In genomic region chr17:70552230-70552981, GRCh38 we compare ENCODE assay signal across 8 cellular contexts.
DNase-seq lines count a peak whose midpoint lies in the region; ATAC-seq, FAIRE-seq and TF ChIP-seq lines count a peak whose summit lies in the region.

No MANE protein-coding gene starts in this region.

- no peaks in the 10 kb centered on the region for H3K36me3 ChIP-seq in DOHH2 (ENCODE audit: control insufficient read depth, low read length)
- no peaks in the 10 kb centered on the region for H3K36me3 ChIP-seq in Karpas-422 (ENCODE audit: insufficient read depth, low read length)
- H3K36me3 ChIP-seq in mucosa of descending colon (ENCODE audit: low read depth) = no peaks in the 10 kb centered on the region

- ATAC-seq in mucosa of descending colon (peak; percentile 67), HG02840 (IDR thresholded peaks at IDR 0.05; ENCODE audit: low FRiP score, unreplicated experiment) (no peak)
- no peak for ATAC-seq in activated CD4-positive, CD25-positive, alpha-beta regulatory T cell treated with anti-CD3 and anti-CD28 coated beads, Interleukin-2, amount 50 U/mL, for 24 hours

- no peaks in the 10 kb centered on the region for H3F3A ChIP-seq in DOHH2 (ENCODE audit: control insufficient read depth, insufficient read depth)

- H2AFZ ChIP-seq in Karpas-422 (ENCODE audit: low read length) = no peak overlapping the region

- intact Hi-C loops in mucosa of descending colon (cut with DNase I, micrococcal nuclease) = no loop called here

- peaks cover 4% of the 10 kb centered on the region; the same call in 1 of the 2 replicates for H3K27me3 ChIP-seq in DOHH2 (ENCODE audit: control insufficient read depth, low read length)
- H3K27me3 ChIP-seq in Karpas-422 (ENCODE audit: low read length) = no peaks in the 10 kb centered on the region

- H3K4me3 ChIP-seq in DOHH2 (ENCODE audit: low read length) = no peak overlapping the region
- H3K4me3 ChIP-seq in Karpas-422 (ENCODE audit: low read length) = no peak overlapping the region
- H3K4me3 ChIP-seq in epithelial cell of esophagus (ENCODE audit: low read length) = no peak overlapping the region
- no peak overlapping the region for H3K4me3 ChIP-seq in mucosa of descending colon

- DNase-seq in Karpas-422 = peak; percentile 82
- DNase-seq in RCC 7860 (ENCODE audit: low spot score) = peak; percentile 32
- peak; percentile 51 for DNase-seq in epithelial cell of esophagus (ENCODE audit: low read depth)
- DNase-seq in mucosa of descending colon = peak in 1 of 3 donors; percentile 14
- no peak for DNase-seq in DMS79 (lab: John Stamatoyannopoulos, UW)

- H3K79me2 ChIP-seq in DOHH2 (ENCODE audit: control insufficient read depth, low read length) = no peaks in the 10 kb centered on the region
- H3K79me2 ChIP-seq in Karpas-422 (ENCODE audit: low read length) = no peaks in the 10 kb centered on the region

- H4K20me1 ChIP-seq in DOHH2 (ENCODE audit: control insufficient read depth, insufficient read depth, low read depth, low read length) (no peaks in the 10 kb centered on the region), Karpas-422 (ENCODE audit: insufficient read depth, low read depth, low read length) (no peaks in the 10 kb centered on the region)

- H3K9me2 ChIP-seq in DOHH2 (replicated peaks; ENCODE audit: control insufficient read depth, low read length) (no peaks in the 10 kb centered on the region), Karpas-422 (replicated peaks; ENCODE audit: insufficient read depth, low read length) (no peaks in the 10 kb centered on the region)

- TF ChIP-seq CTCF in DOHH2 (IDR thresholded peaks at IDR 0.05; ENCODE audit: low read depth, low read length, poor library complexity, severe bottlenecking) (peak; percentile 64), epithelial cell of esophagus (IDR thresholded peaks at IDR 0.05; ENCODE audit: insufficient read depth, low read depth, low read length, missing control alignments) (peak; percentile 42), mucosa of descending colon (IDR thresholded peaks at IDR 0.05) (peak; percentile 20)

- FAIRE-seq in RCC 7860 (lab: Jason Lieb, UNC) = peak; percentile 8

- H3K9ac ChIP-seq in Karpas-422 (ENCODE audit: low read length) = no peak overlapping the region

- H3K4me1 ChIP-seq in DOHH2 (ENCODE audit: control insufficient read depth, low read length) (no peaks in the 10 kb centered on the region), Karpas-422 (ENCODE audit: low read length) (no peaks in the 10 kb centered on the region), mucosa of descending colon (ENCODE audit: low read depth) (no peaks in the 10 kb centered on the region)

- H3K27ac ChIP-seq in DOHH2 (ENCODE audit: low read depth, low read length) = no peak overlapping the region
- no peak overlapping the region for H3K27ac ChIP-seq in Karpas-422 (ENCODE audit: low read length)

- H3K9me3 ChIP-seq in DOHH2 (ENCODE audit: control insufficient read depth, insufficient read depth, low read length) (no peaks in the 10 kb centered on the region), Karpas-422 (ENCODE audit: low read length) (no peaks in the 10 kb centered on the region), mucosa of descending colon (no peaks in the 10 kb centered on the region)

- H3K4me2 ChIP-seq in DOHH2 (ENCODE audit: low read length) (no peak overlapping the region), Karpas-422 (ENCODE audit: low read depth, low read length, poor library complexity, severe bottlenecking) (no peak overlapping the region)
